Comparison of ENCODE assay signal across 18 cellular contexts in the genomic region with DNA sequence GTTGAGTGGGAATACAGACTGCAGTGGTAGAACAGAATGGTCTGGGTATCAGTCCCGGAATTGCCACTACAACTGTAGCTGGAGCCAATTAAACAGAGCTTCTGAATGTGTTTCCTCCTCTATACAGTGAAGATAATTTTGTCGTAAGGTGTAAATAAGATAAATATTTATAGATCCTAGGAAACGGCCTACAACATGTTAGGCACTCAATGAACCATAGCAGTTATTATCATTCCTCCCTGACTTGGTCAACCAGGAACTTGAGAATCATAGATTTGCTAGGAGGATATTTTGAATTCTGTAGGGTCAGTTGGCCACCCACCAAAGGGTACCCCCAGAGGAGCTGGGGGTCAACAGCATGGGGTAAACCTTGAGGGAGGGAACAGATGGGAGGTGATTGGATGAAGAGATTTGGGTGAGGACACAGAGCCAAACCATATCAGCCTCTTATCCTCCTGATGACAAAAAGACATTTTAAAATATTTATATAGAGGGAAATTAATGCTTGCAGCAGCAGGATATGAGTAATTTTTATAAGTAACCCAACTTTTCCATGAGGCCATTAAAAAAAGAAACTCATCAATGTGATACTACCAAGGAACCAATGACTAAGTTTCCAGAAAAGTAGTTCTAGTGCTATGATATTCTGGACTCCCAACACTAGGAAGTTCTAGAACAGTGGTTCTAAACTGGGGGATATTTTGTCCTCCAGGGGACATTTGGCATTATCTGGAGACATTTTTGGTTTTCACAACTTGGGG. TPM values are rescaled to one million over a fixed set of nuclear protein-coding genes. Genes with fewer than 3 reads are reported as not detected.
DNase-seq lines count a peak whose midpoint lies in the region; ATAC-seq and TF ChIP-seq lines count a peak whose summit lies in the region.
"Had no signal": no experiment of that assay in that cellular context is flagged by ENCODE, and none has a peak within 500 bp of the region (broad histone marks: within the 10 kb centered on the region; RNA-seq: fewer than 3 reads in every experiment).

No MANE protein-coding gene starts in this region.

- no peak for TF ChIP-seq EP300 in esophagus muscularis mucosa (IDR thresholded peaks at IDR 0.05)

- H3F3A ChIP-seq in DOHH2 (ENCODE audit: control insufficient read depth, insufficient read depth), result peaks cover 11% of the 10 kb centered on the region

- H3K27ac Mint-ChIP-seq in activated CD4-positive, alpha-beta T cell treated with anti-CD3 and anti-CD28 coated beads for 36 hours, result peak overlapping the region; percentile 73
- H3K27ac Mint-ChIP-seq in activated T-helper 2 cell treated with anti-CD3 and anti-CD28 coated beads, Interferon-gamma antibody, Interleukin-2, Interleukin-4, amounts not matched to agents 10 μg/mL and 5 μg/mL and 100 μg/mL, durations not matched to agents 14 hours and 24 hours and 36 hours, result peak overlapping the region; percentile 86

- H3K79me2 ChIP-seq in DOHH2 (ENCODE audit: control insufficient read depth, low read length), result no peaks in the 10 kb centered on the region

- H3K9me2 ChIP-seq in DOHH2 (replicated peaks; ENCODE audit: control insufficient read depth, low read length), result no peaks in the 10 kb centered on the region

- H3K4me3 ChIP-seq in DOHH2 (ENCODE audit: low read length) (0 out of 2 replicates have a peak overlapping the region, but pooled peaks have one; percentile 10), neutrophil (ENCODE audit: low read depth in 1 of 2, low read length in 1 of 2) (peak overlapping the region; percentile 41 to 58), esophagus muscularis mucosa (no peak overlapping the region)
- H3K4me3 ChIP-seq: A549, heart left ventricle had no signal

- TF ChIP-seq CTCF in DOHH2 (IDR thresholded peaks at IDR 0.05; ENCODE audit: low read depth, low read length, poor library complexity, severe bottlenecking) (no peak), neutrophil (IDR thresholded peaks at IDR 0.05) (no peak), esophagus muscularis mucosa (IDR thresholded peaks at IDR 0.05) (no peak)

- peaks cover 11% of the 10 kb centered on the region for H3K36me3 Mint-ChIP-seq in activated CD4-positive, alpha-beta T cell treated with anti-CD3 and anti-CD28 coated beads for 36 hours (ENCODE audit: low read depth)
- peaks cover 34% of the 10 kb centered on the region for H3K36me3 Mint-ChIP-seq in activated T-helper 2 cell treated with anti-CD3 and anti-CD28 coated beads, Interferon-gamma antibody, Interleukin-2, Interleukin-4, amounts not matched to agents 10 μg/mL and 5 μg/mL and 100 μg/mL, durations not matched to agents 14 hours and 24 hours and 36 hours (ENCODE audit: low read depth)

- H3K27me3 ChIP-seq in DOHH2 (ENCODE audit: control insufficient read depth, low read length) (peaks cover 11% of the 10 kb centered on the region; the same call in 1 of the 2 replicates), neutrophil (no peaks in the 10 kb centered on the region), esophagus muscularis mucosa (no peaks in the 10 kb centered on the region)
- H3K27me3 ChIP-seq: heart left ventricle had no signal

- ATAC-seq in activated CD4-positive, alpha-beta T cell treated with anti-CD3 and anti-CD28 coated beads for 36 hours, result peak; percentile 31
- ATAC-seq: A549, esophagus mucosa, HCT116 had no signal

- no peak overlapping the region for H3K4me3 Mint-ChIP-seq in activated CD4-positive, alpha-beta T cell treated with anti-CD3 and anti-CD28 coated beads for 36 hours
- peak overlapping the region; percentile 30 for H3K4me3 Mint-ChIP-seq in activated T-helper 2 cell treated with anti-CD3 and anti-CD28 coated beads, Interferon-gamma antibody, Interleukin-2, Interleukin-4, amounts not matched to agents 10 μg/mL and 5 μg/mL and 100 μg/mL, durations not matched to agents 14 hours and 24 hours and 36 hours (ENCODE audit: low read depth)

- peaks cover 6% of the 10 kb centered on the region for H3K9me3 Mint-ChIP-seq in activated CD4-positive, alpha-beta T cell treated with anti-CD3 and anti-CD28 coated beads for 36 hours (ENCODE audit: low read depth)
- peaks cover 31% of the 10 kb centered on the region for H3K9me3 Mint-ChIP-seq in activated T-helper 2 cell treated with anti-CD3 and anti-CD28 coated beads, Interferon-gamma antibody, Interleukin-2, Interleukin-4, amounts not matched to agents 10 μg/mL and 5 μg/mL and 100 μg/mL, durations not matched to agents 14 hours and 24 hours and 36 hours

- H4K20me1 ChIP-seq in DOHH2 (ENCODE audit: control insufficient read depth, insufficient read depth, low read depth, low read length), result no peaks in the 10 kb centered on the region

- TF ChIP-seq POLR2A in esophagus muscularis mucosa (IDR thresholded peaks at IDR 0.05; ENCODE audit: low read depth), result no peak

- no peaks in the 10 kb centered on the region for H3K27me3 Mint-ChIP-seq in activated CD4-positive, alpha-beta T cell treated with anti-CD3 and anti-CD28 coated beads for 36 hours
- no peaks in the 10 kb centered on the region for H3K27me3 Mint-ChIP-seq in activated T-helper 2 cell treated with anti-CD3 and anti-CD28 coated beads, Interferon-gamma antibody, Interleukin-2, Interleukin-4, amounts not matched to agents 10 μg/mL and 5 μg/mL and 100 μg/mL, durations not matched to agents 14 hours and 24 hours and 36 hours (ENCODE audit: low read depth)

- peaks cover 44% of the 10 kb centered on the region for H3K4me1 Mint-ChIP-seq in activated CD4-positive, alpha-beta T cell treated with anti-CD3 and anti-CD28 coated beads for 36 hours
- peaks cover 48% of the 10 kb centered on the region for H3K4me1 Mint-ChIP-seq in activated T-helper 2 cell treated with anti-CD3 and anti-CD28 coated beads, Interferon-gamma antibody, Interleukin-2, Interleukin-4, amounts not matched to agents 10 μg/mL and 5 μg/mL and 100 μg/mL, durations not matched to agents 14 hours and 24 hours and 36 hours (ENCODE audit: low read depth)

- intact Hi-C loops in activated CD4-positive, alpha-beta T cell treated with anti-CD3 and anti-CD28 coated beads for 36 hours (cut with DNase I, micrococcal nuclease), result loop anchor here (2.0 to 5.0 kb wide), 2 partner anchors 33 to 861 kb away; no protein-coding TSS in a partner anchor
- intact Hi-C loops in activated T-helper 2 cell treated with anti-CD3 and anti-CD28 coated beads, Interferon-gamma antibody, Interleukin-2, Interleukin-4, amounts not matched to agents 10 μg/mL and 5 μg/mL and 100 μg/mL, durations not matched to agents 14 hours and 24 hours and 36 hours (cut with micrococcal nuclease), result loop anchor here (1.0 to 5.0 kb wide), 3 partner anchors 36 to 97 kb away; no protein-coding TSS in a partner anchor
- intact Hi-C loops in esophagus muscularis mucosa (cut with DNase I), result no loop called here

- no peak for DNase-seq in activated CD4-positive, alpha-beta T cell treated with anti-CD3 and anti-CD28 coated beads for 36 hours
- no peak for DNase-seq in activated CD4-positive, alpha-beta T cell treated with anti-CD3 and anti-CD28 coated beads, Interleukin-2, amount 50 U/mL, for 4 hours
- DNase-seq in activated T-helper 2 cell treated with anti-CD3 and anti-CD28 coated beads, Interferon-gamma antibody, Interleukin-2, Interleukin-4, amounts not matched to agents 10 μg/mL and 5 μg/mL and 100 μg/mL, durations not matched to agents 14 hours and 24 hours and 36 hours (ENCODE audit: low spot score), result no peak
- no peak for DNase-seq in D341Med (ENCODE audit: low spot score)
- no peak for DNase-seq in GM19238 (ENCODE audit: insufficient read length, low spot score)
- DNase-seq in esophagus muscularis mucosa (ENCODE audit: extremely low spot score), result no peak
- DNase-seq: cortex of kidney, heart left ventricle, NCI-H2107, NCI-H774 had no signal

- H3K9me3 ChIP-seq in DOHH2 (ENCODE audit: control insufficient read depth, insufficient read depth, low read length) (no peaks in the 10 kb centered on the region), neutrophil (no peaks in the 10 kb centered on the region), esophagus muscularis mucosa (no peaks in the 10 kb centered on the region)
- H3K9me3 ChIP-seq: A549, heart left ventricle had no signal

- POLR2A ChIA-PET in activated CD4-positive, alpha-beta T cell treated with anti-CD3 and anti-CD28 coated beads for 36 hours (lab: Charles Lee), result no interaction called here

- WGBS in esophagus muscularis mucosa, result 87% methylated on average over 3 of the region's 3 CpGs

- peak overlapping the region; percentile 68; the same call in 1 of the 2 replicates for H3K27ac ChIP-seq in DOHH2 (ENCODE audit: low read depth, low read length)
- H3K27ac ChIP-seq in neutrophil, result peak overlapping the region; percentile 89
- H3K27ac ChIP-seq in esophagus muscularis mucosa (replicated peaks in 1 of 4), result no peak overlapping the region
- H3K27ac ChIP-seq: A549, RWPE1 had no signal

- H3K36me3 ChIP-seq in DOHH2 (ENCODE audit: control insufficient read depth, low read length) (no peaks in the 10 kb centered on the region), neutrophil (no peaks in the 10 kb centered on the region), esophagus muscularis mucosa (no peaks in the 10 kb centered on the region)
- H3K36me3 ChIP-seq: heart left ventricle had no signal

- H3K4me1 ChIP-seq in DOHH2 (ENCODE audit: control insufficient read depth, low read length), result peaks cover 32% of the 10 kb centered on the region
- peaks cover 69 to 83% of the 10 kb centered on the region in 2 experiments for H3K4me1 ChIP-seq in neutrophil (ENCODE audit: control insufficient read depth in 1 of 2, insufficient read depth in 1 of 2, low read depth in 1 of 2, low read length in 1 of 2)
- H3K4me1 ChIP-seq in esophagus muscularis mucosa, result no peaks in the 10 kb centered on the region

- CTCF ChIA-PET in activated CD4-positive, alpha-beta T cell treated with anti-CD3 and anti-CD28 coated beads for 36 hours (lab: Charles Lee), result no interaction called here

- peak overlapping the region; percentile 61 for H3K4me2 ChIP-seq in DOHH2 (ENCODE audit: low read length)
- H3K4me2 ChIP-seq: A549 had no signal

RNA-seq across cellular contexts. Expression of gene DHRS9, which starts 4.0 kb away (rescaled TPM):
- 1 to 10 TPM; 4.1 to 4.8 TPM for total RNA-seq in activated CD4-positive, alpha-beta T cell treated with anti-CD3 and anti-CD28 coated beads for 36 hours
- total RNA-seq in activated T-helper 2 cell treated with anti-CD3 and anti-CD28 coated beads, Interferon-gamma antibody, Interleukin-2, Interleukin-4, amounts not matched to agents 10 μg/mL and 5 μg/mL and 100 μg/mL, durations not matched to agents 14 hours and 24 hours and 36 hours, result 3.3 and 3.6 TPM in 2 replicates
- total RNA-seq in esophagus muscularis mucosa, result under 1 TPM in 3 of 4 donors, not detected in 1; 0.75 to 0.99 (median 0.83) TPM
- total RNA-seq: astrocyte, osteocyte had no signal

RNA-seq across cellular contexts. Expression of gene ABCB11, which starts 42.3 kb away (rescaled TPM):
- total RNA-seq in activated CD4-positive, alpha-beta T cell treated with anti-CD3 and anti-CD28 coated beads for 36 hours, result not detected
- 0.02 TPM in 1 of 2 replicates, not detected in the other for total RNA-seq in activated T-helper 2 cell treated with anti-CD3 and anti-CD28 coated beads, Interferon-gamma antibody, Interleukin-2, Interleukin-4, amounts not matched to agents 10 μg/mL and 5 μg/mL and 100 μg/mL, durations not matched to agents 14 hours and 24 hours and 36 hours
- total RNA-seq in esophagus muscularis mucosa, result under 1 TPM in 1 of 4 donors, not detected in 3; 0.06 TPM
- total RNA-seq: esophagus mucosa, osteocyte had no signal

Comparison
In these comparisons a context has a peak if more than half of its experiments do, and no peak if none do; other contexts are left out.
1. H3K27ac ChIP-seq: peak in DOHH2 (single experiment) and neutrophil (single experiment); none in esophagus muscularis mucosa (0 of 4).
2. H3K4me3 ChIP-seq: peak in DOHH2 (single experiment) and neutrophil (2 of 2); none in esophagus muscularis mucosa (0 of 4).